In the genomic region with DNA sequence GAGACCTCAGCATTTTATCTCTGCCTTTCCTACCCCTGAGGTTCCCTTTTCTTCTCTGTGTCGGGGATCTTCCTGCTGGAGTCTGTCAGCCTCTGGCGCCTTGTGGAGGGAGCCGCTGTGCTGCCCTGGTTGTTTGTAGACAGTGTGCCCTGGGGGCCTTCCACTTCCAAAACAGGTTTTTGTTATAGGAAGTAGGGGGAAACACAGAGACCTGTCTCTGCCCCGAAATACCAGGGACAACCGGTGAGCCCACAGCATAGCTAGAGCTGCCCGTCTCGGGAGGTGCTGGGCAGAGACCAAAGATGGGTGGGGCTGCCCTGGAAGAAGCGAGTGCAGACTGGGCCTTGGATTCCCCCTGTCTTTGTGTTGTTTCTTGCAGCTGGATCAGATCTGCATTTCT, we compare ENCODE assay signal across 30 cellular contexts. TPM values are rescaled to one million over a fixed set of nuclear protein-coding genes. Genes with fewer than 3 reads are reported as not detected.
"Had no signal": no experiment of that assay in that cellular context is flagged by ENCODE, and none has a peak within 500 bp of the region (broad histone marks: within the 10 kb centered on the region; RNA-seq: fewer than 3 reads in every experiment).

No MANE protein-coding gene starts in this region.

- H2AFZ ChIP-seq: neural progenitor cell had no signal

- H3K4me2 ChIP-seq: neural progenitor cell, smooth muscle cell had no signal

- H3K4me1 ChIP-seq: gastrocnemius medialis, neural progenitor cell, prostate gland, right atrium auricular region, thyroid gland had no signal

- H3K4me3 ChIP-seq: gastrocnemius medialis, lung, mucosa of descending colon, neural progenitor cell, prostate gland, right atrium auricular region, smooth muscle cell, thyroid gland had no signal

- H3K27ac ChIP-seq: gastrocnemius medialis, neural progenitor cell, prostate gland, right atrium auricular region, thyroid gland had no signal

- H3K9ac ChIP-seq: neural progenitor cell had no signal

- H3K36me3 ChIP-seq: neural progenitor cell had no signal

- H3K9me3 ChIP-seq: gastrocnemius medialis, mucosa of descending colon, prostate gland, right atrium auricular region, thyroid gland had no signal

- DNase-seq: cerebellar nuclear complex; cortex of kidney; effector memory CD8-positive, alpha-beta T cell; foreskin fibroblast; gastrocnemius medialis; head of caudate nucleus; kidney; mucosa of descending colon; naive B cell; stimulated activated CD4-positive, alpha-beta T cell treated with anti-CD3 and anti-CD28 coated beads, Interleukin-12 subunit alpha, Interleukin-12 subunit beta, amount 100 ng/mL, for 4 hours; stimulated activated CD4-positive, alpha-beta T cell treated with anti-CD3 and anti-CD28 coated beads, Interleukin-1b, Interleukin-23, amount 100 ng/mL, for 48 hours; stimulated activated CD4-positive, alpha-beta T cell treated with anti-CD3 and anti-CD28 coated beads, Interleukin-4, amount 100 ng/mL, for 1 hour; stimulated activated CD8-positive, alpha-beta memory T cell treated with anti-CD3 and anti-CD28 coated beads, Interleukin-4, amount 100 ng/mL, for 48 hours; stimulated activated naive CD4-positive, alpha-beta T cell; stimulated activated naive CD8-positive, alpha-beta T cell treated with anti-CD3 and anti-CD28 coated beads, Interleukin-15, amount 100 ng/mL, for 72 hours; thyroid gland had no signal

- H3K27me3 ChIP-seq: gastrocnemius medialis, neural progenitor cell, right atrium auricular region, thyroid gland had no signal

RNA-seq across cellular contexts. Expression of a gene that starts 9.3 kb away (rescaled TPM):
- total RNA-seq: left lobe of liver, osteocyte had no signal

RNA-seq across cellular contexts. Expression of a gene that starts 29.4 kb away (rescaled TPM):
- total RNA-seq: dermis microvascular lymphatic vessel endothelial cell, gastrocnemius medialis, glomerular endothelial cell, left lobe of liver, liver, lung, mucosa of descending colon, prostate gland, right atrium auricular region, sciatic nerve, smooth muscle cell, temporal lobe, urinary bladder had no signal
- polyA plus RNA-seq: esophagus, liver, urinary bladder had no signal
